ENCODE assay signal across 8 cellular contexts in genomic region chr3:156816794-156817741, GRCh38. TPM values are rescaled to one million over a fixed set of nuclear protein-coding genes. Genes with fewer than 3 reads are reported as not detected.
DNase-seq lines count a peak whose midpoint lies in the region; ATAC-seq and TF ChIP-seq lines count a peak whose summit lies in the region.

No MANE protein-coding gene starts in this region.

- peak overlapping the region; percentile 5 for H3K27ac ChIP-seq in cingulate gyrus (ENCODE audit: low read depth, low read length)

- peak overlapping the region; percentile 42 for H3K4me3 ChIP-seq in AG04449 (ENCODE audit: low read depth, low read length)

- CTCF ChIA-PET in AG04449 (lab: Yijun Ruan, JAX), result interaction anchor here (1.5 kb wide), 1 partner anchor 321 kb away, joined by 3 read pairs; no protein-coding TSS in a partner anchor

- ATAC-seq in GM18858 (IDR thresholded peaks at IDR 0.05; ENCODE audit: unreplicated experiment) (peak; percentile 59), HG03045 (IDR thresholded peaks at IDR 0.05; ENCODE audit: unreplicated experiment) (peak; percentile 70), left lobe of liver (peak; percentile 85)

- DNase-seq in AG04449 (ENCODE audit: low read depth, low spot score), result no peak
- peak; percentile 88 for DNase-seq in NCI-H2196 (lab: John Stamatoyannopoulos, UW; ENCODE audit: unreplicated experiment)
- DNase-seq in activated CD4-positive, alpha-beta T cell treated with anti-CD3 and anti-CD28 coated beads for 48 hours, result peak; percentile 90
- DNase-seq in left lobe of liver (ENCODE audit: low spot score), result peak; percentile 94
- peak; percentile 80 for DNase-seq in stimulated activated CD4-positive, alpha-beta T cell treated with anti-CD3 and anti-CD28 coated beads, Interleukin-2, amount 100 ng/mL, for 4 hours (ENCODE audit: low read depth)

- POLR2A ChIA-PET in AG04449 (lab: Yijun Ruan, JAX), result interaction anchor here (0.7 to 1.0 kb wide), 3 partner anchors 141 to 358 kb away, joined by 3 to 4 read pairs (median 3); no protein-coding TSS in a partner anchor

- TF ChIP-seq CTCF in AG04449 (IDR thresholded peaks at IDR 0.05; ENCODE audit: insufficient read depth, low read length, missing control alignments), result no peak

RNA-seq across cellular contexts. Expression of gene LEKR1, which starts 9.1 kb away (rescaled TPM):
- total RNA-seq in left lobe of liver, result 0.58 TPM
